In genomic region chr6:106141441-106142237, GRCh38 we compare ENCODE assay signal across 8 cellular contexts. TPM values are rescaled to one million over a fixed set of nuclear protein-coding genes. Genes with fewer than 3 reads are reported as not detected.
DNase-seq lines count a peak whose midpoint lies in the region; ATAC-seq, FAIRE-seq and TF ChIP-seq lines count a peak whose summit lies in the region.

No MANE protein-coding gene starts in this region.

- H4K20me1 ChIP-seq in HepG2 (ENCODE audit: insufficient read depth, low read length): no peaks in the 10 kb centered on the region
- no peaks in the 10 kb centered on the region for H4K20me1 ChIP-seq in GM23338 (replicated peaks; ENCODE audit: insufficient read depth)

- POLR2A ChIA-PET in HepG2 (lab: Yijun Ruan, JAX): no interaction called here

- H3K4me3 Mint-ChIP-seq in activated T-helper 2 cell treated with anti-CD3 and anti-CD28 coated beads, Interferon-gamma antibody, Interleukin-2, Interleukin-4, amounts not matched to agents 10 μg/mL and 5 μg/mL and 100 μg/mL, durations not matched to agents 14 hours and 24 hours and 36 hours (ENCODE audit: low read depth): peak overlapping the region; percentile 55
- no peak overlapping the region for H3K4me3 Mint-ChIP-seq in GM23338

- DNase-seq in right lobe of liver (no peak), HepG2 (ENCODE audit: low spot score) (no peak), ureter (ENCODE audit: low spot score) (no peak), HTR-8/SVneo (ENCODE audit: insufficient read length, low spot score) (no peak), GM23338 (ENCODE audit: low spot score) (no peak)
- DNase-seq in activated T-helper 2 cell treated with anti-CD3 and anti-CD28 coated beads, Interferon-gamma antibody, Interleukin-2, Interleukin-4, amounts not matched to agents 10 μg/mL and 5 μg/mL and 100 μg/mL, durations not matched to agents 14 hours and 24 hours and 36 hours (ENCODE audit: low spot score): peak; percentile 35
- DNase-seq in stimulated activated CD8-positive, alpha-beta memory T cell treated with anti-CD3 and anti-CD28 coated beads, Interleukin-4, amount 100 ng/mL, for 24 hours (ENCODE audit: low read depth): peak; percentile 55

- in situ Hi-C loops in HepG2 (cut with HindIII; ENCODE audit: extremely low pct_ligation_motif_present, low pct_unique_long_range_greater_than_20kb): no loop called here

- WGBS in right lobe of liver (ENCODE audit: insufficient coverage, low coverage, low lambda C conversion rate, missing lambda C conversion rate): 62% methylated on average over 9 of the region's 9 CpGs
- WGBS in HepG2 (ENCODE audit: low lambda C conversion rate): 47% methylated on average over 9 of the region's 9 CpGs

- H3K27ac ChIP-seq in right lobe of liver (no peak overlapping the region), HepG2 (ENCODE audit: extremely low read length, insufficient read depth, low read length) (no peak overlapping the region), GM23338 (ENCODE audit: low read depth) (no peak overlapping the region)

- H3K9ac ChIP-seq in HepG2 (ENCODE audit: insufficient read depth, low read depth, low read length): no peak overlapping the region

- CTCF ChIA-PET in HepG2 (lab: Yijun Ruan, JAX; ENCODE audit: low intra/inter-chr PET ratio, low total read pairs): no interaction called here

- no peaks in the 10 kb centered on the region for H3K36me3 ChIP-seq in right lobe of liver
- no peaks in the 10 kb centered on the region for H3K36me3 ChIP-seq in HepG2 (replicated peaks in 1 of 2; ENCODE audit: control insufficient read depth in 1 of 2, insufficient read depth in 2 of 2, low read length in 2 of 2)
- H3K36me3 ChIP-seq in GM23338 (ENCODE audit: insufficient read depth): no peaks in the 10 kb centered on the region

- BruUV-seq in HepG2 (replicated peaks; lab: Mats Ljungman, UMichigan): no TSS peak

- H3K36me3 Mint-ChIP-seq in activated T-helper 2 cell treated with anti-CD3 and anti-CD28 coated beads, Interferon-gamma antibody, Interleukin-2, Interleukin-4, amounts not matched to agents 10 μg/mL and 5 μg/mL and 100 μg/mL, durations not matched to agents 14 hours and 24 hours and 36 hours (ENCODE audit: low read depth): no peaks in the 10 kb centered on the region
- H3K36me3 Mint-ChIP-seq in GM23338 (ENCODE audit: low read depth): no peaks in the 10 kb centered on the region

- H3K4me1 ChIP-seq in right lobe of liver (no peaks in the 10 kb centered on the region), HepG2 (ENCODE audit: insufficient read depth, low read length) (no peaks in the 10 kb centered on the region), GM23338 (ENCODE audit: insufficient read depth) (peaks cover 9% of the 10 kb centered on the region; the same call in 1 of the 2 replicates)

- no peak for TF ChIP-seq EP300 in HepG2 (IDR thresholded peaks at IDR 0.05; ENCODE audit: low read depth in 2 of 2, low read length in 2 of 2)
- TF ChIP-seq EP300 in HepG2 (CRISPR knock-in tag; IDR thresholded peaks at IDR 0.05; ENCODE audit: borderline replicate concordance): no peak

- TF ChIP-seq RAD21 in HepG2 (CRISPR knock-in tag; IDR thresholded peaks at IDR 0.05): no peak

- H3K9me3 Mint-ChIP-seq in activated T-helper 2 cell treated with anti-CD3 and anti-CD28 coated beads, Interferon-gamma antibody, Interleukin-2, Interleukin-4, amounts not matched to agents 10 μg/mL and 5 μg/mL and 100 μg/mL, durations not matched to agents 14 hours and 24 hours and 36 hours: no peaks in the 10 kb centered on the region
- no peaks in the 10 kb centered on the region for H3K9me3 Mint-ChIP-seq in GM23338

- H3K4me3 ChIP-seq in right lobe of liver: no peak overlapping the region
- H3K4me3 ChIP-seq in HepG2 (replicated peaks in 1 of 3; ENCODE audit: insufficient read depth in 1 of 3, low read depth in 2 of 3, low read length in 3 of 3): no peak overlapping the region
- no peak overlapping the region for H3K4me3 ChIP-seq in GM23338

- H3K9me2 ChIP-seq in GM23338 (ENCODE audit: insufficient read depth): no peaks in the 10 kb centered on the region

- H3K27ac Mint-ChIP-seq in activated T-helper 2 cell treated with anti-CD3 and anti-CD28 coated beads, Interferon-gamma antibody, Interleukin-2, Interleukin-4, amounts not matched to agents 10 μg/mL and 5 μg/mL and 100 μg/mL, durations not matched to agents 14 hours and 24 hours and 36 hours: peak overlapping the region; percentile 98
- no peak overlapping the region for H3K27ac Mint-ChIP-seq in GM23338

- peaks cover 63% of the 10 kb centered on the region for H3K4me1 Mint-ChIP-seq in activated T-helper 2 cell treated with anti-CD3 and anti-CD28 coated beads, Interferon-gamma antibody, Interleukin-2, Interleukin-4, amounts not matched to agents 10 μg/mL and 5 μg/mL and 100 μg/mL, durations not matched to agents 14 hours and 24 hours and 36 hours (ENCODE audit: low read depth)
- peaks cover 30% of the 10 kb centered on the region for H3K4me1 Mint-ChIP-seq in GM23338

- H3K9me3 ChIP-seq in right lobe of liver (no peaks in the 10 kb centered on the region), HepG2 (ENCODE audit: low read length) (no peaks in the 10 kb centered on the region)

- no peak for TF ChIP-seq CTCF in right lobe of liver (IDR thresholded peaks at IDR 0.05)
- no peak for TF ChIP-seq CTCF in HepG2 (CRISPR knock-in tag; IDR thresholded peaks at IDR 0.05)
- TF ChIP-seq CTCF in GM23338 (conservative IDR thresholded peaks at IDR 0.05; ENCODE audit: low read depth in 2 of 2): no peak

- H3K4me2 ChIP-seq in HepG2 (ENCODE audit: low read depth, low read length): no peak overlapping the region
- no peak overlapping the region for H3K4me2 ChIP-seq in GM23338

- no peaks in the 10 kb centered on the region for H3F3A ChIP-seq in GM23338 (replicated peaks; ENCODE audit: low read depth)

- H3K79me2 ChIP-seq in HepG2 (ENCODE audit: insufficient read depth, low read length) (no peaks in the 10 kb centered on the region), GM23338 (replicated peaks; ENCODE audit: insufficient read depth) (no peaks in the 10 kb centered on the region)

- intact Hi-C loops in right lobe of liver (cut with DNase I): no loop called here
- intact Hi-C loops in HepG2 (cut with micrococcal nuclease; ENCODE audit: unreplicated experiment): no loop called here
- intact Hi-C loops in activated T-helper 2 cell treated with anti-CD3 and anti-CD28 coated beads, Interferon-gamma antibody, Interleukin-2, Interleukin-4, amounts not matched to agents 10 μg/mL and 5 μg/mL and 100 μg/mL, durations not matched to agents 14 hours and 24 hours and 36 hours (cut with micrococcal nuclease): loop anchor here (1.0 kb wide), 5 partner anchors 23 to 45 kb away; no protein-coding TSS in a partner anchor

- no peaks in the 10 kb centered on the region for H3K27me3 Mint-ChIP-seq in activated T-helper 2 cell treated with anti-CD3 and anti-CD28 coated beads, Interferon-gamma antibody, Interleukin-2, Interleukin-4, amounts not matched to agents 10 μg/mL and 5 μg/mL and 100 μg/mL, durations not matched to agents 14 hours and 24 hours and 36 hours (ENCODE audit: low read depth)
- H3K27me3 Mint-ChIP-seq in GM23338 (ENCODE audit: insufficient read depth, low read depth, poor library complexity): peaks cover 2% of the 10 kb centered on the region

- no peak overlapping the region for H2AFZ ChIP-seq in HepG2 (ENCODE audit: low read length)
- no peak overlapping the region for H2AFZ ChIP-seq in GM23338

- ATAC-seq in right lobe of liver (peak in 3 of 4 donors; percentile 28 to 48 (median 33)), HepG2 (no peak), HG03460 (IDR thresholded peaks at IDR 0.05; ENCODE audit: unreplicated experiment) (peak; percentile 78), GM23338 (no peak)

- H3K27me3 ChIP-seq in right lobe of liver (no peaks in the 10 kb centered on the region), HepG2 (ENCODE audit: control insufficient read depth in 1 of 2, insufficient read depth in 2 of 2, low read length in 2 of 2) (peaks cover 2 to 17% of the 10 kb centered on the region in 2 experiments; a peak in 3 of 5 replicates), GM23338 (ENCODE audit: insufficient read depth) (no peaks in the 10 kb centered on the region)

- FAIRE-seq in HepG2 (lab: Jason Lieb, UNC) (no peak), HTR-8/SVneo (lab: Jason Lieb, UNC) (no peak)

- TF ChIP-seq POLR2A in right lobe of liver (IDR thresholded peaks at IDR 0.05) (no peak), HepG2 (IDR thresholded peaks at IDR 0.05; ENCODE audit: insufficient read depth in 1 of 2, low read depth in 2 of 2, low read length in 2 of 2) (no peak)

TF ChIP-seq in GM23338, 12 proteins besides CTCF, POLR2A, EP300 and RAD21 (continues in another document):
- TF ChIP-seq ZNF114 (CRISPR knock-in tag; IDR thresholded peaks at IDR 0.05) (no peak), STAT1 (IDR thresholded peaks at IDR 0.05; ENCODE audit: unreplicated experiment) (no peak)

RNA-seq across cellular contexts. Expression of gene PRDM1, which starts 55.5 kb away (rescaled TPM):
- total RNA-seq in right lobe of liver (1 to 10 TPM in 5 of 6 experiments, under 1 TPM in 1; 0.86 to 2.8 (median 1.3) TPM), HepG2 (2016; rRNA removed; fragmentation: Illumina TruSeq; extraction: Trizol) (not detected in 2 replicates), ureter (18.2 TPM)
- total RNA-seq in HepG2 (2016; cell fraction: cytosol; rRNA removed; fragmentation: Illumina TruSeq; extraction: Trizol; ENCODE audit: low read depth): not detected in 2 replicates
- total RNA-seq in HepG2 (2016; cell fraction: insoluble cytoplasmic fraction; rRNA removed; fragmentation: Illumina TruSeq; extraction: Trizol): not detected in 2 replicates
- not detected in 2 replicates for total RNA-seq in HepG2 (2016; cell fraction: membrane; rRNA removed; fragmentation: Illumina TruSeq; extraction: Trizol)
- not detected in 2 replicates for total RNA-seq in HepG2 (2016; cell fraction: nucleus; rRNA removed; fragmentation: Illumina TruSeq; extraction: Trizol)
- polyA plus RNA-seq in HepG2 (2011; rRNA removed) (0.03 and 0.13 TPM in 2 replicates), GM23338 (2016; fragmentation: Nextera tagmentation; extraction: Ambion mirVana) (0.65 and 0.90 TPM in 2 replicates)
- not detected in 2 replicates for polyA plus RNA-seq in HepG2 (2011; cell fraction: cytosol; rRNA removed)
- polyA plus RNA-seq in HepG2 (2011; cell fraction: nucleus; rRNA removed): not detected in 2 replicates
- polyA plus RNA-seq in HepG2 (2012): 0.20 TPM in 1 of 2 replicates, not detected in the other
- not detected in 2 replicates for polyA plus RNA-seq in HepG2 (2016; cell fraction: cytosol; fragmentation: Illumina TruSeq; extraction: Trizol; ENCODE audit: low read depth)
- not detected in 2 replicates for polyA plus RNA-seq in HepG2 (2016; cell fraction: insoluble cytoplasmic fraction; fragmentation: Illumina TruSeq; extraction: Trizol; ENCODE audit: low read depth)
- polyA plus RNA-seq in HepG2 (2016; cell fraction: membrane; fragmentation: Illumina TruSeq; extraction: Trizol; ENCODE audit: low read depth): not detected in 2 replicates
- polyA plus RNA-seq in HepG2 (2016; cell fraction: nucleus; fragmentation: Illumina TruSeq; extraction: Trizol; ENCODE audit: insufficient read depth, low read depth): not detected in 2 replicates
- 4.0 TPM in 1 of 2 replicates, not detected in the other for polyA minus RNA-seq in HepG2 (2011; rRNA and poly(A)+ RNA removed; ENCODE audit: low replicate concordance)
- polyA minus RNA-seq in HepG2 (2011; cell fraction: cytosol; rRNA and poly(A)+ RNA removed): not detected in 2 replicates
- polyA minus RNA-seq in HepG2 (2011; cell fraction: nucleus; rRNA and poly(A)+ RNA removed): not detected in 2 replicates
- total RNA-seq in activated T-helper 2 cell treated with anti-CD3 and anti-CD28 coated beads, Interferon-gamma antibody, Interleukin-2, Interleukin-4, amounts not matched to agents 10 μg/mL and 5 μg/mL and 100 μg/mL, durations not matched to agents 14 hours and 24 hours and 36 hours: 49.1 and 52.3 TPM in 2 replicates
- 0.62 and 0.73 TPM in 2 replicates for total RNA-seq in GM23338 (2014; rRNA removed; shearing (Covaris generic))

Comparison
In these comparisons a context has a peak if more than half of its experiments do, and no peak if none do; other contexts are left out.
1. ATAC-seq: peak in right lobe of liver (3 of 4) and HG03460 (single experiment); none in HepG2 (single experiment) and GM23338 (single experiment).
2. DNase-seq: peak in activated T-helper 2 cell treated with anti-CD3 and anti-CD28 coated beads, Interferon-gamma antibody, Interleukin-2, Interleukin-4, amounts not matched to agents 10 μg/mL and 5 μg/mL and 100 μg/mL, durations not matched to agents 14 hours and 24 hours and 36 hours (single experiment) and stimulated activated CD8-positive, alpha-beta memory T cell treated with anti-CD3 and anti-CD28 coated beads, Interleukin-4, amount 100 ng/mL, for 24 hours (single experiment); none in right lobe of liver (0 of 3), HepG2 (single experiment), ureter (single experiment), HTR-8/SVneo (single experiment) and GM23338 (single experiment).